ENCODE assay signal across 8 cellular contexts in the genomic region with DNA sequence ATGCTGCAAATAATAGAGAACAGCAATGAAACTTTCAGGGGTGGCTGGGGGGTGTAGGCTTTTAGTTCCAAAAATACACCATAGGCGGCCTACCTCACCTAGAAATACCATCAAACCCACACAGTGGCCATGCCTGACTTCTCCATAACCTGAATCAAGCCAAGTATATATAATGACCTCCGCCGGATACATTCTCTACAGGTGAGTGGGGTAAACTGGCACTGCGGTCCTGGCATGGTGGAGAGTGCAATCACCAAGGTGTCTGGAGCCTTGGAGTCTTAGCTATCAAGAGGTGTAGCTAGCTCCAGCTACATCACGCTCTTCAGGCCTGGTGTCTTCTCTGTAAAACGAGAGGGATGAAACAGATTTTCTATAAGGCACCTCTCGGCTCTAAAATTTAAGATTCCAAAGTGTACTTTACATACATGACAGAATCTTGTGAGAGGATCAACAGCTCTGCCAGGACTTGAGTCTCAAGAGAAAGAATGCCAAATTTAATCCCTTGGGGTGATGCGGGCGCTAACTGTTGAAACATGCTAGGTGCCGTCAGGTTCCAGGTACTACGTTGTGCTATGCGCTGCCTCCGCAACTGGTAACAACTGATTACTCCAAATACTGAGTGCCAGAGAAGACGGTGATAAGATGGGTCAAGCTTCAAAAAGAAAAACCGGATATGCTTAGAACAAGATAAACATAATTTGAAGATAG. TPM values are rescaled to one million over a fixed set of nuclear protein-coding genes. Genes with fewer than 3 reads are reported as not detected.
DNase-seq lines count a peak whose midpoint lies in the region; ATAC-seq and TF ChIP-seq lines count a peak whose summit lies in the region.

No MANE protein-coding gene starts in this region.

- H3K4me1 ChIP-seq in upper lobe of left lung = peaks cover 40 to 61% (median 46%) of the 10 kb centered on the region in 4 donors

- peak overlapping the region; percentile 95 to 100 (median 100) for H3K27ac ChIP-seq in upper lobe of left lung

- H3K27ac Mint-ChIP-seq in mesothelial cell of epicardium = peak overlapping the region; percentile 97

- 25 to 26% methylated on average over 15 of the region's 15 CpGs for WGBS in upper lobe of left lung, 2 donors

- H3K4me3 Mint-ChIP-seq in mesothelial cell of epicardium = peak overlapping the region; percentile 81

- H3K9me3 Mint-ChIP-seq in mesothelial cell of epicardium = no peaks in the 10 kb centered on the region

- H3K27me3 ChIP-seq in upper lobe of left lung = no peaks in the 10 kb centered on the region

- ATAC-seq in left cardiac atrium (peak in 1 of 2 donors; percentile 3), Right ventricle myocardium superior (ENCODE audit: poor library complexity) (no peak), upper lobe of left lung (ENCODE audit: low FRiP score in 2 of 2) (no peak), HG03135 (IDR thresholded peaks at IDR 0.05; ENCODE audit: unreplicated experiment) (no peak), GM19023 (IDR thresholded peaks at IDR 0.05; ENCODE audit: unreplicated experiment) (no peak)

- H3K4me1 Mint-ChIP-seq in mesothelial cell of epicardium = peaks cover 50% of the 10 kb centered on the region

- intact Hi-C loops in left cardiac atrium (cut with DNase I) (no loop called here), Right ventricle myocardium superior (cut with DNase I) (no loop called here)

- no peak for TF ChIP-seq POLR2A in upper lobe of left lung (IDR thresholded peaks at IDR 0.05)

- H3K9me3 ChIP-seq in upper lobe of left lung = no peaks in the 10 kb centered on the region

- H3K27me3 Mint-ChIP-seq in mesothelial cell of epicardium (ENCODE audit: low read depth) = no peaks in the 10 kb centered on the region

- H3K36me3 ChIP-seq in upper lobe of left lung = peaks cover 0 to 3% (median 0%) of the 10 kb centered on the region in 4 donors

- H3K4me3 ChIP-seq in choroid plexus epithelial cell (ENCODE audit: low read depth, low read length) (peak overlapping the region; percentile 88), upper lobe of left lung (peak overlapping the region; percentile 42 to 88 (median 65))

- no peaks in the 10 kb centered on the region for H3K36me3 Mint-ChIP-seq in mesothelial cell of epicardium

- DNase-seq in left cardiac atrium = peak; percentile 29
- DNase-seq in Right ventricle myocardium superior = no peak
- peak; percentile 6 for DNase-seq in T-helper 9 cell
- DNase-seq in choroid plexus epithelial cell (ENCODE audit: low read depth) = peak; percentile 39
- no peak for DNase-seq in mesothelial cell of epicardium (ENCODE audit: low spot score in 2 of 2, unreplicated experiment in 2 of 2)
- DNase-seq in upper lobe of left lung = peak in 1 of 2 donors; percentile 55

- TF ChIP-seq EP300 in upper lobe of left lung (IDR thresholded peaks at IDR 0.05) = no peak

- no peak for TF ChIP-seq CTCF in choroid plexus epithelial cell (conservative IDR thresholded peaks at IDR 0.05; ENCODE audit: low read depth, low read length)
- TF ChIP-seq CTCF in mesothelial cell of epicardium (IDR thresholded peaks at IDR 0.05; ENCODE audit: unreplicated experiment) = no peak
- no peak for TF ChIP-seq CTCF in upper lobe of left lung (IDR thresholded peaks at IDR 0.05)

RNA-seq across cellular contexts. Expression of gene ZBTB25, which starts 1.0 kb away (rescaled TPM):
- total RNA-seq in left cardiac atrium (10 to 100 TPM; 10.6 to 11.9 TPM), Right ventricle myocardium superior (15.2 TPM), mesothelial cell of epicardium (19.1 to 20.6 TPM (median 19.1 TPM) in 3 replicates), upper lobe of left lung (10 to 100 TPM in 3 of 6 donors, 1 to 10 TPM in 3; 5.9 to 31.4 (median 10.3) TPM)

RNA-seq across cellular contexts. Expression of gene ZBTB1, which starts 1.9 kb away (rescaled TPM):
- 10 to 100 TPM; 23.2 to 23.7 TPM for total RNA-seq in left cardiac atrium
- total RNA-seq in Right ventricle myocardium superior = 21.5 TPM
- total RNA-seq in mesothelial cell of epicardium = 66.3 to 67.4 TPM (median 66.4 TPM) in 3 replicates
- total RNA-seq in upper lobe of left lung = 10 to 100 TPM; 34.3 to 74.0 (median 43.2) TPM

RNA-seq across cellular contexts. Expression of gene AKAP5, which starts 37.3 kb away (rescaled TPM):
- total RNA-seq in left cardiac atrium (under 1 TPM; 0.26 to 0.27 TPM), Right ventricle myocardium superior (0.16 TPM), mesothelial cell of epicardium (2.0 to 2.1 TPM (median 2.1 TPM) in 3 replicates), upper lobe of left lung (1 to 10 TPM; 1.0 to 5.4 (median 2.5) TPM)

RNA-seq across cellular contexts. Expression of gene HSPA2, which starts 37.9 kb away (rescaled TPM):
- 10 to 100 TPM; 29.8 to 54.2 TPM for total RNA-seq in left cardiac atrium
- 14.1 TPM for total RNA-seq in Right ventricle myocardium superior
- 10.1 to 10.6 TPM (median 10.5 TPM) in 3 replicates for total RNA-seq in mesothelial cell of epicardium
- total RNA-seq in upper lobe of left lung = 10 to 100 TPM in 4 of 6 donors, 1 to 10 TPM in 2; 4.8 to 25.7 (median 12.1) TPM

RNA-seq across cellular contexts. Expression of gene PPP1R36, which starts 47.1 kb away (rescaled TPM):
- total RNA-seq in left cardiac atrium (under 1 TPM; 0.38 to 0.47 TPM), Right ventricle myocardium superior (0.19 TPM), mesothelial cell of epicardium (0.66 to 1.3 TPM (median 0.81 TPM) in 3 replicates), upper lobe of left lung (1 to 10 TPM in 3 of 6 donors, under 1 TPM in 2, not detected in 1; 0.54 to 2.9 (median 1.4) TPM)

Comparison
In these comparisons a context has a peak if more than half of its experiments do, and no peak if none do; other contexts are left out.
1. DNase-seq: peak in left cardiac atrium (single experiment), T-helper 9 cell (single experiment) and choroid plexus epithelial cell (single experiment); none in Right ventricle myocardium superior (single experiment) and mesothelial cell of epicardium (0 of 2).